In genomic region chr14:53327716-53328115, GRCh38 we compare ENCODE assay signal across 17 cellular contexts.
DNase-seq lines count a peak whose midpoint lies in the region; ATAC-seq, FAIRE-seq and TF ChIP-seq lines count a peak whose summit lies in the region.
"Had no signal": no experiment of that assay in that cellular context is flagged by ENCODE, and none has a peak within 500 bp of the region (broad histone marks: within the 10 kb centered on the region; RNA-seq: fewer than 3 reads in every experiment).

No MANE protein-coding gene starts in this region.

- no peaks in the 10 kb centered on the region for H3K79me2 ChIP-seq in astrocyte (ENCODE audit: insufficient read depth, low read length)

- intact Hi-C loops in activated CD8-positive, alpha-beta T cell treated with anti-CD3 and anti-CD28 coated beads for 36 hours (cut with micrococcal nuclease): no loop called here

- TF ChIP-seq EP300 in gastroesophageal sphincter (IDR thresholded peaks at IDR 0.05): no peak

- no peak overlapping the region for H3K27ac ChIP-seq in astrocyte (ENCODE audit: low read depth, low read length)
- H3K27ac ChIP-seq in gastroesophageal sphincter: no peak overlapping the region
- H3K27ac ChIP-seq in skeletal muscle tissue (ENCODE audit: low read depth, low read length): peak overlapping the region; percentile 36

- 63% methylated on average over 1 of the region's 1 CpG; no CpG with 5 or more reads in 1 of the 2 donors for WGBS in gastroesophageal sphincter (ENCODE audit: low coverage in 1 of 2), 2 donors

- no peak overlapping the region for H2AFZ ChIP-seq in astrocyte (ENCODE audit: low read depth, low read length)

- no peaks in the 10 kb centered on the region for H3K36me3 Mint-ChIP-seq in activated CD8-positive, alpha-beta T cell treated with anti-CD3 and anti-CD28 coated beads for 36 hours (ENCODE audit: low read depth)
- no peaks in the 10 kb centered on the region for H3K36me3 Mint-ChIP-seq in activated CD8-positive, alpha-beta T cell treated with anti-CD3 and anti-CD28 coated beads, Interleukin-2, amount 10 ng/mL, durations not matched to agents 7 days and 5 days (ENCODE audit: low read depth)
- no peaks in the 10 kb centered on the region for H3K36me3 Mint-ChIP-seq in astrocyte (ENCODE audit: low read depth, unreplicated experiment)
- H3K36me3 Mint-ChIP-seq: mesothelial cell of epicardium had no signal

- H3K27ac Mint-ChIP-seq in activated CD8-positive, alpha-beta T cell treated with anti-CD3 and anti-CD28 coated beads for 36 hours: no peak overlapping the region
- H3K27ac Mint-ChIP-seq in activated CD8-positive, alpha-beta T cell treated with anti-CD3 and anti-CD28 coated beads, Interleukin-2, amount 10 ng/mL, durations not matched to agents 7 days and 5 days: no peak overlapping the region
- H3K27ac Mint-ChIP-seq in astrocyte (ENCODE audit: unreplicated experiment): no peak overlapping the region
- H3K27ac Mint-ChIP-seq: activated T-helper 2 cell treated with anti-CD3 and anti-CD28 coated beads, Interferon-gamma antibody, Interleukin-2, Interleukin-4, amounts not matched to agents 10 μg/mL and 5 μg/mL and 100 μg/mL, durations not matched to agents 14 hours and 24 hours and 36 hours; IgD-negative memory B cell; mesothelial cell of epicardium had no signal

- peak overlapping the region; percentile 1 for H3K4me2 ChIP-seq in astrocyte (ENCODE audit: low read length)

- no peaks in the 10 kb centered on the region for H3K36me3 ChIP-seq in astrocyte (ENCODE audit: insufficient read depth, low read length)
- no peaks in the 10 kb centered on the region for H3K36me3 ChIP-seq in gastroesophageal sphincter
- no peaks in the 10 kb centered on the region for H3K36me3 ChIP-seq in skeletal muscle tissue (ENCODE audit: control insufficient read depth in 3 of 3, insufficient read depth in 3 of 3, low read length in 3 of 3)
- H3K36me3 ChIP-seq: tibial nerve had no signal

- POLR2A ChIA-PET in activated CD8-positive, alpha-beta T cell treated with anti-CD3 and anti-CD28 coated beads for 36 hours (lab: Charles Lee): no interaction called here
- POLR2A ChIA-PET in activated CD8-positive, alpha-beta T cell treated with anti-CD3 and anti-CD28 coated beads, Interleukin-2, amount 10 ng/mL, durations not matched to agents 7 days and 5 days (lab: Charles Lee): no interaction called here

- DNase-seq in activated CD8-positive, alpha-beta T cell treated with anti-CD3 and anti-CD28 coated beads for 36 hours: no peak
- DNase-seq in activated CD8-positive, alpha-beta T cell treated with anti-CD3 and anti-CD28 coated beads, Interleukin-2, amount 10 ng/mL, durations not matched to agents 7 days and 5 days: no peak
- DNase-seq in astrocyte (ENCODE audit: low read depth) (peak; percentile 68), NCI-H187 (lab: John Stamatoyannopoulos, UW) (no peak)
- DNase-seq: dermis blood vessel endothelial cell, GOT3, NCI-H187 treated with DMSO at 0.1 percent for 48 hours had no signal

- CTCF ChIA-PET in activated CD8-positive, alpha-beta T cell treated with anti-CD3 and anti-CD28 coated beads for 36 hours (lab: Charles Lee): interaction anchor here (1.5 kb wide), 1 partner anchor 367 kb away, joined by 3 read pairs; no protein-coding TSS in a partner anchor
- CTCF ChIA-PET in activated CD8-positive, alpha-beta T cell treated with anti-CD3 and anti-CD28 coated beads, Interleukin-2, amount 10 ng/mL, durations not matched to agents 7 days and 5 days (lab: Charles Lee): no interaction called here

- TF ChIP-seq POLR2A in gastroesophageal sphincter (IDR thresholded peaks at IDR 0.05): no peak

- no peak for TF ChIP-seq CTCF in activated CD8-positive, alpha-beta T cell treated with anti-CD3 and anti-CD28 coated beads for 36 hours (IDR thresholded peaks at IDR 0.05)
- no peak for TF ChIP-seq CTCF in astrocyte (IDR thresholded peaks at IDR 0.05; ENCODE audit: insufficient read depth, low read depth, low read length)
- no peak for TF ChIP-seq CTCF in gastroesophageal sphincter (IDR thresholded peaks at IDR 0.05)

- no peaks in the 10 kb centered on the region for H3K27me3 ChIP-seq in astrocyte (ENCODE audit: insufficient read depth, low read length)
- H3K27me3 ChIP-seq in gastroesophageal sphincter: no peaks in the 10 kb centered on the region
- H3K27me3 ChIP-seq in skeletal muscle tissue (ENCODE audit: control insufficient read depth in 3 of 3, insufficient read depth in 3 of 3, low read length in 3 of 3): no peaks in the 10 kb centered on the region
- H3K27me3 ChIP-seq: tibial nerve had no signal

- peak; percentile 37 for FAIRE-seq in astrocyte (lab: Jason Lieb, UNC)
- FAIRE-seq: A204.1, D721Med had no signal

- no peak overlapping the region for H3K9ac ChIP-seq in astrocyte (ENCODE audit: low read length)
- H3K9ac ChIP-seq in skeletal muscle tissue (ENCODE audit: low read depth in 1 of 3, low read length in 3 of 3): no peak overlapping the region

- H3K4me3 Mint-ChIP-seq in activated CD8-positive, alpha-beta T cell treated with anti-CD3 and anti-CD28 coated beads for 36 hours: no peak overlapping the region
- no peak overlapping the region for H3K4me3 Mint-ChIP-seq in activated CD8-positive, alpha-beta T cell treated with anti-CD3 and anti-CD28 coated beads, Interleukin-2, amount 10 ng/mL, durations not matched to agents 7 days and 5 days
- no peak overlapping the region for H3K4me3 Mint-ChIP-seq in astrocyte (ENCODE audit: unreplicated experiment)
- H3K4me3 Mint-ChIP-seq: IgD-negative memory B cell, mesothelial cell of epicardium had no signal

- no peaks in the 10 kb centered on the region for H3K9me3 Mint-ChIP-seq in activated CD8-positive, alpha-beta T cell treated with anti-CD3 and anti-CD28 coated beads for 36 hours
- H3K9me3 Mint-ChIP-seq in activated CD8-positive, alpha-beta T cell treated with anti-CD3 and anti-CD28 coated beads, Interleukin-2, amount 10 ng/mL, durations not matched to agents 7 days and 5 days (ENCODE audit: insufficient read depth): no peaks in the 10 kb centered on the region
- H3K9me3 Mint-ChIP-seq in astrocyte (ENCODE audit: unreplicated experiment): no peaks in the 10 kb centered on the region
- H3K9me3 Mint-ChIP-seq: activated T-helper 2 cell treated with anti-CD3 and anti-CD28 coated beads, Interferon-gamma antibody, Interleukin-2, Interleukin-4, amounts not matched to agents 10 μg/mL and 5 μg/mL and 100 μg/mL, durations not matched to agents 14 hours and 24 hours and 36 hours; IgD-negative memory B cell; mesothelial cell of epicardium had no signal

- H3K4me3 ChIP-seq in astrocyte (ENCODE audit: insufficient read depth, low read depth, low read length): no peak overlapping the region
- H3K4me3 ChIP-seq in gastroesophageal sphincter: no peak overlapping the region
- no peak overlapping the region for H3K4me3 ChIP-seq in skeletal muscle tissue (ENCODE audit: low read length in 3 of 3)
- H3K4me3 ChIP-seq: tibial nerve had no signal

- no peaks in the 10 kb centered on the region for H3K9me3 ChIP-seq in astrocyte (ENCODE audit: insufficient read depth, low read depth, low read length)
- no peaks in the 10 kb centered on the region for H3K9me3 ChIP-seq in gastroesophageal sphincter
- no peaks in the 10 kb centered on the region for H3K9me3 ChIP-seq in skeletal muscle tissue (ENCODE audit: control insufficient read depth in 3 of 3, low read length in 3 of 3)
- H3K9me3 ChIP-seq: tibial nerve had no signal

- H3K27me3 Mint-ChIP-seq in activated CD8-positive, alpha-beta T cell treated with anti-CD3 and anti-CD28 coated beads for 36 hours: no peaks in the 10 kb centered on the region
- no peaks in the 10 kb centered on the region for H3K27me3 Mint-ChIP-seq in activated CD8-positive, alpha-beta T cell treated with anti-CD3 and anti-CD28 coated beads, Interleukin-2, amount 10 ng/mL, durations not matched to agents 7 days and 5 days (ENCODE audit: low read depth)
- H3K27me3 Mint-ChIP-seq in astrocyte (ENCODE audit: low read depth, unreplicated experiment): no peaks in the 10 kb centered on the region
- H3K27me3 Mint-ChIP-seq: IgD-negative memory B cell had no signal

- H3K4me1 Mint-ChIP-seq in activated CD8-positive, alpha-beta T cell treated with anti-CD3 and anti-CD28 coated beads for 36 hours (ENCODE audit: low read depth): peaks cover 5% of the 10 kb centered on the region
- H3K4me1 Mint-ChIP-seq in activated CD8-positive, alpha-beta T cell treated with anti-CD3 and anti-CD28 coated beads, Interleukin-2, amount 10 ng/mL, durations not matched to agents 7 days and 5 days (ENCODE audit: low read depth): no peaks in the 10 kb centered on the region
- H3K4me1 Mint-ChIP-seq in astrocyte (ENCODE audit: low read depth, unreplicated experiment): peaks cover 30% of the 10 kb centered on the region
- H3K4me1 Mint-ChIP-seq: IgD-negative memory B cell had no signal

- H3K4me1 ChIP-seq in astrocyte (ENCODE audit: insufficient read depth, low read length) (peaks cover 17% of the 10 kb centered on the region), gastroesophageal sphincter (no peaks in the 10 kb centered on the region), skeletal muscle tissue (ENCODE audit: control insufficient read depth in 3 of 3, insufficient read depth in 3 of 3, low read length in 3 of 3) (no peaks in the 10 kb centered on the region)
- H3K4me1 ChIP-seq: tibial nerve had no signal

- ATAC-seq in activated CD8-positive, alpha-beta T cell treated with anti-CD3 and anti-CD28 coated beads for 36 hours: peak; percentile 42
- ATAC-seq in activated CD8-positive, alpha-beta T cell treated with anti-CD3 and anti-CD28 coated beads, Interleukin-2, amount 10 ng/mL, durations not matched to agents 7 days and 5 days: no peak
- peak; percentile 51 for ATAC-seq in gastroesophageal sphincter
- no peak for ATAC-seq in HG03565 (IDR thresholded peaks at IDR 0.05; ENCODE audit: unreplicated experiment)
- no peak for ATAC-seq in HG03045 (IDR thresholded peaks at IDR 0.05; ENCODE audit: unreplicated experiment)

- no peaks in the 10 kb centered on the region for H4K20me1 ChIP-seq in astrocyte (ENCODE audit: insufficient read depth, low read length)

Comparison
In these comparisons a context has a peak if more than half of its experiments do, and no peak if none do; other contexts are left out.
1. ATAC-seq: peak in activated CD8-positive, alpha-beta T cell treated with anti-CD3 and anti-CD28 coated beads for 36 hours (single experiment) and gastroesophageal sphincter (single experiment); none in activated CD8-positive, alpha-beta T cell treated with anti-CD3 and anti-CD28 coated beads, Interleukin-2, amount 10 ng/mL, durations not matched to agents 7 days and 5 days (single experiment), HG03565 (single experiment) and HG03045 (single experiment).